8 cellular contexts compared by ENCODE assay signal in genomic region chr4:4386296-4386735, GRCh38. TPM values are rescaled to one million over a fixed set of nuclear protein-coding genes. Genes with fewer than 3 reads are reported as not detected.
DNase-seq lines count a peak whose midpoint lies in the region; ATAC-seq and TF ChIP-seq lines count a peak whose summit lies in the region.

No MANE protein-coding gene starts in this region.

- no peaks in the 10 kb centered on the region for H3K4me1 ChIP-seq in rectal smooth muscle tissue (ENCODE audit: control insufficient read depth, insufficient read depth, low read length)

- H3K4me1 Mint-ChIP-seq in activated B cell treated with CpG ODN at 0.5 μM for 24 hours: peaks cover 14% of the 10 kb centered on the region

- TF ChIP-seq CTCF in activated B cell treated with CpG ODN at 0.5 μM for 24 hours (IDR thresholded peaks at IDR 0.05) (no peak), fibroblast of pulmonary artery (IDR thresholded peaks at IDR 0.05; ENCODE audit: low read length, missing control alignments) (no peak)

- intact Hi-C loops in activated B cell treated with CpG ODN at 0.5 μM for 24 hours (cut with micrococcal nuclease): no loop called here

- POLR2A ChIA-PET in activated B cell treated with CpG ODN at 0.5 μM for 24 hours (lab: Charles Lee): no interaction called here

- ATAC-seq in activated B cell treated with CpG ODN at 0.5 μM for 24 hours (ENCODE audit: low read depth) (no peak), GM18502 (IDR thresholded peaks at IDR 0.05; ENCODE audit: poor library complexity, unreplicated experiment) (no peak)

- no peak overlapping the region for H3K27ac ChIP-seq in rectal smooth muscle tissue (ENCODE audit: low read depth, low read length)

- peak overlapping the region; percentile 49 for H3K4me3 Mint-ChIP-seq in activated B cell treated with CpG ODN at 0.5 μM for 24 hours

- CTCF ChIA-PET in activated B cell treated with CpG ODN at 0.5 μM for 24 hours (lab: Charles Lee): no interaction called here

- H3K4me3 ChIP-seq in fibroblast of pulmonary artery (replicated peaks; ENCODE audit: low read depth, low read length): peak overlapping the region; percentile 62
- H3K4me3 ChIP-seq in rectal smooth muscle tissue (ENCODE audit: low read length): peak overlapping the region; percentile 46

- peaks cover 13% of the 10 kb centered on the region for H3K27me3 ChIP-seq in rectal smooth muscle tissue (ENCODE audit: control insufficient read depth, insufficient read depth, low read length)

- H3K9me3 Mint-ChIP-seq in activated B cell treated with CpG ODN at 0.5 μM for 24 hours: no peaks in the 10 kb centered on the region

- H3K36me3 Mint-ChIP-seq in activated B cell treated with CpG ODN at 0.5 μM for 24 hours (ENCODE audit: low read depth): no peaks in the 10 kb centered on the region

- H3K9ac ChIP-seq in rectal smooth muscle tissue (ENCODE audit: low read length): no peak overlapping the region

- peaks cover 38% of the 10 kb centered on the region for H3K27me3 Mint-ChIP-seq in activated B cell treated with CpG ODN at 0.5 μM for 24 hours

- DNase-seq in NCI-H345 (lab: John Stamatoyannopoulos, UW): peak; percentile 42
- DNase-seq in NCI-H345 treated with DMSO at 0.1 percent for 48 hours (lab: John Stamatoyannopoulos, UW; ENCODE audit: unreplicated experiment): no peak
- no peak for DNase-seq in activated B cell treated with CpG ODN at 0.5 μM for 24 hours
- DNase-seq in fibroblast of pulmonary artery (ENCODE audit: low read depth): peak; percentile 48
- no peak for DNase-seq in glomerular visceral epithelial cell (ENCODE audit: extremely low spot score)
- no peak for DNase-seq in amniotic stem cell (lab: John Stamatoyannopoulos, UW)

- H3K27ac Mint-ChIP-seq in activated B cell treated with CpG ODN at 0.5 μM for 24 hours: no peak overlapping the region

- H3K36me3 ChIP-seq in rectal smooth muscle tissue (ENCODE audit: control insufficient read depth, insufficient read depth, low read length): no peaks in the 10 kb centered on the region

RNA-seq across cellular contexts. Expression of gene NSG1, which starts 0.6 kb away (rescaled TPM):
- total RNA-seq in activated B cell treated with CpG ODN at 0.5 μM for 24 hours: not detected in 2 replicates

Comparison
In these comparisons a context has a peak if more than half of its experiments do, and no peak if none do; other contexts are left out.
1. DNase-seq: peak in NCI-H345 (single experiment) and fibroblast of pulmonary artery (single experiment); none in NCI-H345 treated with DMSO at 0.1 percent for 48 hours (single experiment), activated B cell treated with CpG ODN at 0.5 μM for 24 hours (single experiment), glomerular visceral epithelial cell (single experiment) and amniotic stem cell (single experiment).